In genomic region chr1:30888391-30888790, GRCh38 we compare ENCODE assay signal across 9 cellular contexts. TPM values are rescaled to one million over a fixed set of nuclear protein-coding genes. Genes with fewer than 3 reads are reported as not detected.
DNase-seq lines count a peak whose midpoint lies in the region; ATAC-seq and TF ChIP-seq lines count a peak whose summit lies in the region.
"Had no signal": no experiment of that assay in that cellular context is flagged by ENCODE, and none has a peak within 500 bp of the region (broad histone marks: within the 10 kb centered on the region; RNA-seq: fewer than 3 reads in every experiment).

No MANE protein-coding gene starts in this region.

- peak overlapping the region; percentile 74 for H3K27ac ChIP-seq in cingulate gyrus (ENCODE audit: low read depth, low read length)
- H3K27ac ChIP-seq in mesendoderm (ENCODE audit: low read depth, low read length) = no peak overlapping the region

- no peak overlapping the region for H3K4me3 Mint-ChIP-seq in type B pancreatic cell
- H3K4me3 Mint-ChIP-seq: activated naive CD4-positive, alpha-beta T cell treated with anti-CD3 and anti-CD28 coated beads, Interleukin-2, amount 50 U/mL, for 24 hours had no signal

- no peak overlapping the region for H3K4me2 ChIP-seq in mesendoderm (ENCODE audit: low read length)

- no peak overlapping the region for H3K9ac ChIP-seq in mesendoderm (ENCODE audit: low read length)

- H3K79me1 ChIP-seq in mesendoderm (ENCODE audit: low read length) = no peaks in the 10 kb centered on the region

- H3K36me3 Mint-ChIP-seq in type B pancreatic cell = no peaks in the 10 kb centered on the region
- H3K36me3 Mint-ChIP-seq: activated naive CD4-positive, alpha-beta T cell treated with anti-CD3 and anti-CD28 coated beads, Interleukin-2, amount 50 U/mL, for 24 hours had no signal

- no peaks in the 10 kb centered on the region for H3K4me1 ChIP-seq in mesendoderm (ENCODE audit: control insufficient read depth, low read depth, low read length)

- no peak for ATAC-seq in GM18498 (IDR thresholded peaks at IDR 0.05; ENCODE audit: unreplicated experiment)

- peak overlapping the region; percentile 45 for H3K56ac ChIP-seq in mesendoderm (ENCODE audit: low read length)

- H3K23ac ChIP-seq in mesendoderm (ENCODE audit: low read length) = no peak overlapping the region

- peak overlapping the region; percentile 0 for H3K18ac ChIP-seq in mesendoderm (ENCODE audit: low read length)

- TF ChIP-seq CTCF in type B pancreatic cell (conservative IDR thresholded peaks at IDR 0.05) = no peak

- no peak overlapping the region for H2BK15ac ChIP-seq in mesendoderm (replicated peaks; ENCODE audit: low read depth)

- peak overlapping the region; percentile 55 for H3K27ac Mint-ChIP-seq in type B pancreatic cell
- H3K27ac Mint-ChIP-seq: activated naive CD4-positive, alpha-beta T cell treated with anti-CD3 and anti-CD28 coated beads, Interleukin-2, amount 50 U/mL, for 24 hours had no signal

- no peak overlapping the region for H2BK5ac ChIP-seq in mesendoderm (ENCODE audit: low read length)

- H3K4ac ChIP-seq in mesendoderm (ENCODE audit: low read depth, low read length) = peak overlapping the region; percentile 1

- H2BK120ac ChIP-seq in mesendoderm (ENCODE audit: low read depth, low read length) = no peak overlapping the region

- H3K9me3 Mint-ChIP-seq in type B pancreatic cell = no peaks in the 10 kb centered on the region
- H3K9me3 Mint-ChIP-seq: activated naive CD4-positive, alpha-beta T cell treated with anti-CD3 and anti-CD28 coated beads, Interleukin-2, amount 50 U/mL, for 24 hours had no signal

- H3K27me3 Mint-ChIP-seq in type B pancreatic cell = no peaks in the 10 kb centered on the region

- DNase-seq in NCI-H2227 (lab: John Stamatoyannopoulos, UW; ENCODE audit: unreplicated experiment) = peak; percentile 70
- DNase-seq in mesendoderm = no peak
- no peak for DNase-seq in type B pancreatic cell (ENCODE audit: extremely low spot score, unreplicated experiment)
- no peak for DNase-seq in activated CD4-positive, alpha-beta T cell treated with anti-CD3 and anti-CD28 coated beads, Interleukin-2, amount 50 U/mL, for 48 hours
- DNase-seq in stimulated activated CD4-positive, alpha-beta T cell treated with anti-CD3 and anti-CD28 coated beads, Interleukin-12 subunit alpha, Interleukin-12 subunit beta, amount 100 ng/mL, for 4 hours = no peak
- DNase-seq: NCI-H69 had no signal

- no peaks in the 10 kb centered on the region for H3K36me3 ChIP-seq in mesendoderm (ENCODE audit: control insufficient read depth, insufficient read depth, low read length)

- no peaks in the 10 kb centered on the region for H3K79me2 ChIP-seq in mesendoderm (ENCODE audit: control insufficient read depth, insufficient read depth, low read length)

- peaks cover 25% of the 10 kb centered on the region for H3K4me1 Mint-ChIP-seq in type B pancreatic cell (ENCODE audit: unreplicated experiment)
- H3K4me1 Mint-ChIP-seq: activated naive CD4-positive, alpha-beta T cell treated with anti-CD3 and anti-CD28 coated beads, Interleukin-2, amount 50 U/mL, for 24 hours had no signal

- no peaks in the 10 kb centered on the region for H3K27me3 ChIP-seq in mesendoderm (ENCODE audit: insufficient read depth, low read length, poor library complexity)

- no peak overlapping the region for H2AK5ac ChIP-seq in mesendoderm (ENCODE audit: low read length)

- whole genome bisulfite sequencing in mesendoderm (ENCODE audit: extremely low coverage, insufficient coverage, low lambda C conversion rate) = no CpG with 5 or more reads among the region's 8 CpGs

- no peak overlapping the region for H4K5ac ChIP-seq in mesendoderm (ENCODE audit: low read length)

- no peak overlapping the region for H3K4me3 ChIP-seq in mesendoderm (ENCODE audit: low read length)

- H4K8ac ChIP-seq in mesendoderm (ENCODE audit: low read depth, low read length) = no peak overlapping the region

RNA-seq across cellular contexts. Expression of gene SDC3, which starts 20.2 kb away (rescaled TPM):
- polyA plus RNA-seq in mesendoderm (2013, experiment 1 of 2) = 18.5 TPM
- polyA plus RNA-seq in mesendoderm (2013, experiment 2 of 2) = 20.4 TPM
- total RNA-seq in type B pancreatic cell (ENCODE audit: low replicate concordance) = 46.7 and 54.2 TPM in 2 replicates
